20 cellular contexts compared by ENCODE assay signal in the genomic region with DNA sequence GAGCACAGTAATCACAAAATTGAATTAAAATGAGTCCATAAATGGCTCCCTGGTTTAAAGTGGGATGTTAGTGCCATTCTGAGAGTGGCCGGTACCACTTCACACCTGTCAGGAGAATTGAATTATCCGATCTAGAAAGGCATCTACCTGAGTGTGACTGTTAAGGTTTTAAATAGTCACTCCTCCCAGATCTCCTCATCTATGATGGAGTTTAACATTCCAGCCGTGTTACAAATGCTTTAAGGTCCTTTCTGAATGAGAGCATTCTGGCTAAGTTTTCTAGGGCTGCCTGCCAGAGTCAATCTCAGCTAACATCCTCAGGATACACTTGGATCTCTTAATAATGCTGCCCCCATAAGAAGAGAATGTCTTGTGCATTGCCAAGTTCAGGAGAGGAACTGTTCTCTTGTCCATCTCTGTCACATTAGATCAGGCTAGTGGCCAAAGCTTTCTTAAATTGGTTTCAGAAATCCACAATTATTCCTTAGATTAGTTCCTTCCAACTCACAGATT.
A peak's percentile ranks its signal among the peaks of the same experiment; 100 is the strongest.
DNase-seq lines count a peak whose midpoint lies in the region; FAIRE-seq and TF ChIP-seq lines count a peak whose summit lies in the region.
"Had no signal": no experiment of that assay in that cellular context is flagged by ENCODE, and none has a peak within 500 bp of the region (broad histone marks: within the 10 kb centered on the region; RNA-seq: fewer than 3 reads in every experiment).

No MANE protein-coding gene starts in this region.

- no peaks in the 10 kb centered on the region for H3K4me1 Mint-ChIP-seq in astrocyte (ENCODE audit: low read depth, unreplicated experiment)
- H3K4me1 Mint-ChIP-seq in T-helper 2 cell treated with Interferon-gamma antibody and Interleukin-4, amounts not matched to agents 5 μg/mL and 100 μg/mL, for 36 hours (ENCODE audit: low read depth) = no peaks in the 10 kb centered on the region
- H3K4me1 Mint-ChIP-seq: CD4-positive, CD25-positive, alpha-beta regulatory T cell had no signal

- H2BK15ac ChIP-seq in H1 (ENCODE audit: low read length) (no peak overlapping the region), mesendoderm (replicated peaks; ENCODE audit: low read depth) (no peak overlapping the region)

- no peak overlapping the region for H3K27ac ChIP-seq in astrocyte (ENCODE audit: low read depth, low read length)
- H3K27ac ChIP-seq in H1 (ENCODE audit: low read depth, low read length) = no peak overlapping the region
- H3K27ac ChIP-seq in mesendoderm (ENCODE audit: low read depth, low read length) = no peak overlapping the region
- H3K27ac ChIP-seq: BLaER1 treated with 17β-estradiol and CSF1 and Interleukin-3, amounts not matched to agents 10 nM and 100 nM had no signal

- H3K9me3 Mint-ChIP-seq in astrocyte (ENCODE audit: unreplicated experiment) = no peaks in the 10 kb centered on the region
- no peaks in the 10 kb centered on the region for H3K9me3 Mint-ChIP-seq in T-helper 2 cell treated with Interferon-gamma antibody and Interleukin-4, amounts not matched to agents 5 μg/mL and 100 μg/mL, for 36 hours

- H3K23me2 ChIP-seq in H1 (ENCODE audit: low read depth, low read length) = no peaks in the 10 kb centered on the region

- TF ChIP-seq CTCF in astrocyte (IDR thresholded peaks at IDR 0.05; ENCODE audit: insufficient read depth, low read depth, low read length) (no peak), H1 (IDR thresholded peaks at IDR 0.05; ENCODE audit: control extremely low read depth in 1 of 3, insufficient read depth in 1 of 3, low read depth in 1 of 3, low read length in 3 of 3) (no peak)

- POLR2A ChIA-PET in H1 (lab: Charles Lee; ENCODE audit: partially characterized antibody) = no interaction called here

- no peaks in the 10 kb centered on the region for H3K36me3 Mint-ChIP-seq in astrocyte (ENCODE audit: low read depth, unreplicated experiment)
- no peaks in the 10 kb centered on the region for H3K36me3 Mint-ChIP-seq in T-helper 2 cell treated with Interferon-gamma antibody and Interleukin-4, amounts not matched to agents 5 μg/mL and 100 μg/mL, for 36 hours (ENCODE audit: low read depth)
- H3K36me3 Mint-ChIP-seq: CD4-positive, CD25-positive, alpha-beta regulatory T cell had no signal

- H4K20me1 ChIP-seq in astrocyte (ENCODE audit: insufficient read depth, low read length) = no peaks in the 10 kb centered on the region
- H4K20me1 ChIP-seq in H1 (replicated peaks in 1 of 2; ENCODE audit: control insufficient read depth in 1 of 2, insufficient read depth in 2 of 2, low read length in 2 of 2) = no peaks in the 10 kb centered on the region
- H4K20me1 ChIP-seq: BLaER1 treated with 17β-estradiol and CSF1 and Interleukin-3, amounts not matched to agents 10 nM and 100 nM had no signal

- peak overlapping the region; percentile 17 for H3K14ac ChIP-seq in H1 (ENCODE audit: insufficient read length)

- FAIRE-seq in astrocyte (lab: Jason Lieb, UNC) (no peak), H1 (lab: Jason Lieb, UNC) (no peak)
- FAIRE-seq: GM12892, GM19239 had no signal

- H4K5ac ChIP-seq in H1 (ENCODE audit: insufficient read length, low read depth, low read length) (no peak overlapping the region), mesendoderm (ENCODE audit: low read length) (no peak overlapping the region)

- H2BK5ac ChIP-seq in H1 (ENCODE audit: low read depth, low read length) (no peak overlapping the region), mesendoderm (ENCODE audit: low read length) (no peak overlapping the region)

- H2BK12ac ChIP-seq in H1 (ENCODE audit: low read depth, low read length) = no peak overlapping the region

- DNase-seq in G401 (ENCODE audit: low spot score) (peak; percentile 76), astrocyte (ENCODE audit: low read depth) (peak; percentile 3), H1 (ENCODE audit: low read depth in 1 of 2, low spot score in 2 of 2) (no peak), mesendoderm (peak; percentile 8), medulla oblongata (ENCODE audit: extremely low spot score) (no peak), foreskin melanocyte (no peak), DMS53 treated with DMSO at 0.1 percent for 48 hours (lab: John Stamatoyannopoulos, UW; ENCODE audit: unreplicated experiment) (no peak)
- DNase-seq in T-helper 2 cell treated with Interferon-gamma antibody and Interleukin-4, amounts not matched to agents 5 μg/mL and 100 μg/mL, for 36 hours (ENCODE audit: low spot score) = no peak
- DNase-seq: ACHN; CD4-positive, CD25-positive, alpha-beta regulatory T cell; DMS79; EL; GDM1; GOT3; HCEC 1CT; HFFc6; IMR-90 had no signal

- H2BK120ac ChIP-seq in H1 (replicated peaks; ENCODE audit: low read depth, low read length) (no peak overlapping the region), mesendoderm (ENCODE audit: low read depth, low read length) (no peak overlapping the region)

- no peak overlapping the region for H3K18ac ChIP-seq in H1 (ENCODE audit: extremely low read depth, low read length)
- no peak overlapping the region for H3K18ac ChIP-seq in mesendoderm (ENCODE audit: low read length)

- H3K9me3 ChIP-seq in astrocyte (ENCODE audit: insufficient read depth, low read depth, low read length) = no peaks in the 10 kb centered on the region
- H3K9me3 ChIP-seq in H1 (ENCODE audit: insufficient read depth in 2 of 2, low read depth in 1 of 2, low read length in 1 of 2) = no peaks in the 10 kb centered on the region
- H3K9me3 ChIP-seq: BLaER1 treated with 17β-estradiol and CSF1 and Interleukin-3, amounts not matched to agents 10 nM and 100 nM had no signal

- H3K23ac ChIP-seq in H1 (ENCODE audit: insufficient read length) = no peak overlapping the region
- no peak overlapping the region for H3K23ac ChIP-seq in mesendoderm (ENCODE audit: low read length)

- H4K8ac ChIP-seq in H1 (ENCODE audit: extremely low read depth, insufficient read depth, low read length) (no peak overlapping the region), mesendoderm (ENCODE audit: low read depth, low read length) (no peak overlapping the region)

- no peaks in the 10 kb centered on the region for H3K27me3 Mint-ChIP-seq in astrocyte (ENCODE audit: low read depth, unreplicated experiment)
- H3K27me3 Mint-ChIP-seq in T-helper 2 cell treated with Interferon-gamma antibody and Interleukin-4, amounts not matched to agents 5 μg/mL and 100 μg/mL, for 36 hours (ENCODE audit: low read depth) = no peaks in the 10 kb centered on the region
- H3K27me3 Mint-ChIP-seq: CD4-positive, CD25-positive, alpha-beta regulatory T cell had no signal

- no peaks in the 10 kb centered on the region for H3K79me1 ChIP-seq in H1 (ENCODE audit: low read depth, low read length)
- no peaks in the 10 kb centered on the region for H3K79me1 ChIP-seq in mesendoderm (ENCODE audit: low read length)

- TF ChIP-seq POLR2A in H1 (IDR thresholded peaks at IDR 0.05; ENCODE audit: control extremely low read depth in 1 of 2, low read depth in 2 of 2, low read length in 2 of 2) = no peak

- no peak overlapping the region for H3K56ac ChIP-seq in H1 (replicated peaks; ENCODE audit: insufficient read length, low read depth, low read length)
- no peak overlapping the region for H3K56ac ChIP-seq in mesendoderm (ENCODE audit: low read length)

- WGBS in H1 (ENCODE audit: extremely low coverage in 1 of 2, insufficient coverage in 1 of 2, insufficient read length in 1 of 2, insufficient replicate concordance in 2 of 2, low coverage in 1 of 2, low lambda C conversion rate in 2 of 2, missing lambda C conversion rate in 1 of 2), 2 experiments = 87% methylated on average over 3 of the region's 3 CpGs; no CpG with 5 or more reads in 1 of the 2 experiments
- WGBS in mesendoderm (ENCODE audit: extremely low coverage, insufficient coverage, low lambda C conversion rate) = no CpG with 5 or more reads among the region's 3 CpGs

- H2AFZ ChIP-seq in astrocyte (ENCODE audit: low read depth, low read length) = no peak overlapping the region
- H2AFZ ChIP-seq in H1 (ENCODE audit: low read length) = no peak overlapping the region

- no peak overlapping the region for H3K4me3 ChIP-seq in astrocyte (ENCODE audit: insufficient read depth, low read depth, low read length)
- H3K4me3 ChIP-seq in H1 (ENCODE audit: extremely low read depth in 1 of 4, insufficient read depth in 2 of 4, low read depth in 3 of 4, low read length in 4 of 4) = no peak overlapping the region
- no peak overlapping the region for H3K4me3 ChIP-seq in mesendoderm (ENCODE audit: low read length)
- H3K4me3 ChIP-seq: BLaER1 treated with 17β-estradiol and CSF1 and Interleukin-3, amounts not matched to agents 10 nM and 100 nM had no signal

- H3K27me3 ChIP-seq in astrocyte (ENCODE audit: insufficient read depth, low read length) (no peaks in the 10 kb centered on the region), H1 (replicated peaks in 1 of 4; ENCODE audit: control insufficient read depth in 3 of 4, extremely low read depth in 1 of 4, insufficient read depth in 3 of 4, low read length in 3 of 4) (no peaks in the 10 kb centered on the region), mesendoderm (ENCODE audit: insufficient read depth, low read length, poor library complexity) (no peaks in the 10 kb centered on the region)
- H3K27me3 ChIP-seq: BLaER1 treated with 17β-estradiol and CSF1 and Interleukin-3, amounts not matched to agents 10 nM and 100 nM had no signal

- no peak for TF ChIP-seq EP300 in H1 (IDR thresholded peaks at IDR 0.05; ENCODE audit: borderline replicate concordance in 1 of 2, low read depth in 2 of 2, low read length in 2 of 2)

- CTCF ChIA-PET in H1 (lab: Charles Lee; ENCODE audit: partially characterized antibody) = interaction anchor here (1.3 kb wide), 1 partner anchor 143 kb away, joined by 3 read pairs; no protein-coding TSS in a partner anchor

- no peak overlapping the region for H2BK20ac ChIP-seq in H1 (ENCODE audit: low read length)

- no peak overlapping the region for H2AK5ac ChIP-seq in H1 (ENCODE audit: low read depth, low read length)
- no peak overlapping the region for H2AK5ac ChIP-seq in mesendoderm (ENCODE audit: low read length)

- H3K79me2 ChIP-seq in astrocyte (ENCODE audit: insufficient read depth, low read length) (no peaks in the 10 kb centered on the region), H1 (ENCODE audit: control insufficient read depth in 1 of 2, insufficient read depth in 2 of 2, low read length in 2 of 2) (no peaks in the 10 kb centered on the region), mesendoderm (ENCODE audit: control insufficient read depth, insufficient read depth, low read length) (no peaks in the 10 kb centered on the region)

- no peak overlapping the region for H3K4me3 Mint-ChIP-seq in astrocyte (ENCODE audit: unreplicated experiment)
- H3K4me3 Mint-ChIP-seq in T-helper 2 cell treated with Interferon-gamma antibody and Interleukin-4, amounts not matched to agents 5 μg/mL and 100 μg/mL, for 36 hours = no peak overlapping the region
- H3K4me3 Mint-ChIP-seq: CD4-positive, CD25-positive, alpha-beta regulatory T cell; HFFc6 had no signal

- no peak overlapping the region for H3K27ac Mint-ChIP-seq in astrocyte (ENCODE audit: unreplicated experiment)
- no peak overlapping the region for H3K27ac Mint-ChIP-seq in T-helper 2 cell treated with Interferon-gamma antibody and Interleukin-4, amounts not matched to agents 5 μg/mL and 100 μg/mL, for 36 hours
- H3K27ac Mint-ChIP-seq: CD4-positive, CD25-positive, alpha-beta regulatory T cell; HFFc6 had no signal

- H3K4me2 ChIP-seq in astrocyte (ENCODE audit: low read length) (no peak overlapping the region), H1 (ENCODE audit: insufficient read depth in 1 of 2, low read depth in 2 of 2, low read length in 2 of 2) (no peak overlapping the region), mesendoderm (ENCODE audit: low read length) (no peak overlapping the region)
- H3K4me2 ChIP-seq: BLaER1 treated with 17β-estradiol and CSF1 and Interleukin-3, amounts not matched to agents 10 nM and 100 nM had no signal

- in situ Hi-C loops in G401 (cut with HindIII; ENCODE audit: low sequenced_read_pairs) = no loop called here

- H4K91ac ChIP-seq in H1 (replicated peaks; ENCODE audit: insufficient read length, low read length) = no peak overlapping the region

- no peak for TF ChIP-seq RAD21 in H1 (IDR thresholded peaks at IDR 0.05 in 1 of 2, conservative IDR thresholded peaks at IDR 0.05 in 1 of 2; ENCODE audit: low read depth in 2 of 2, low read length in 2 of 2)

- H3K4ac ChIP-seq in H1 (replicated peaks; ENCODE audit: insufficient read length, low read depth, low read length) (no peak overlapping the region), mesendoderm (ENCODE audit: low read depth, low read length) (no peak overlapping the region)

- no peaks in the 10 kb centered on the region for H3K36me3 ChIP-seq in astrocyte (ENCODE audit: insufficient read depth, low read length)
- no peaks in the 10 kb centered on the region for H3K36me3 ChIP-seq in H1 (ENCODE audit: control insufficient read depth in 2 of 4, insufficient read depth in 4 of 4, low read length in 3 of 4)
- no peaks in the 10 kb centered on the region for H3K36me3 ChIP-seq in mesendoderm (ENCODE audit: control insufficient read depth, insufficient read depth, low read length)
- H3K36me3 ChIP-seq: BLaER1 treated with 17β-estradiol and CSF1 and Interleukin-3, amounts not matched to agents 10 nM and 100 nM had no signal

- no peaks in the 10 kb centered on the region for H3K4me1 ChIP-seq in astrocyte (ENCODE audit: insufficient read depth, low read length)
- H3K4me1 ChIP-seq in H1 (replicated peaks in 1 of 4; ENCODE audit: control insufficient read depth in 3 of 4, insufficient read depth in 4 of 4, low read length in 3 of 4) = no peaks in the 10 kb centered on the region
- no peaks in the 10 kb centered on the region for H3K4me1 ChIP-seq in mesendoderm (ENCODE audit: control insufficient read depth, low read depth, low read length)
- H3K4me1 ChIP-seq: BLaER1 treated with 17β-estradiol and CSF1 and Interleukin-3, amounts not matched to agents 10 nM and 100 nM had no signal

- H3K9ac ChIP-seq in astrocyte (ENCODE audit: low read length) (no peak overlapping the region), H1 (replicated peaks in 1 of 4; ENCODE audit: extremely low read depth in 1 of 4, low read depth in 3 of 4, low read length in 3 of 4) (no peak overlapping the region), mesendoderm (ENCODE audit: low read length) (no peak overlapping the region)
- H3K9ac ChIP-seq: BLaER1 treated with 17β-estradiol and CSF1 and Interleukin-3, amounts not matched to agents 10 nM and 100 nM had no signal

Comparison
In these comparisons a context has a peak if more than half of its experiments do, and no peak if none do; other contexts are left out.
1. DNase-seq: peak in G401 (single experiment), astrocyte (single experiment) and mesendoderm (single experiment); none in H1 (0 of 2), medulla oblongata (single experiment), T-helper 2 cell treated with Interferon-gamma antibody and Interleukin-4, amounts not matched to agents 5 μg/mL and 100 μg/mL, for 36 hours (single experiment), foreskin melanocyte (single experiment) and DMS53 treated with DMSO at 0.1 percent for 48 hours (single experiment).